ENCODE assay signal across 8 cellular contexts in the genomic region with DNA sequence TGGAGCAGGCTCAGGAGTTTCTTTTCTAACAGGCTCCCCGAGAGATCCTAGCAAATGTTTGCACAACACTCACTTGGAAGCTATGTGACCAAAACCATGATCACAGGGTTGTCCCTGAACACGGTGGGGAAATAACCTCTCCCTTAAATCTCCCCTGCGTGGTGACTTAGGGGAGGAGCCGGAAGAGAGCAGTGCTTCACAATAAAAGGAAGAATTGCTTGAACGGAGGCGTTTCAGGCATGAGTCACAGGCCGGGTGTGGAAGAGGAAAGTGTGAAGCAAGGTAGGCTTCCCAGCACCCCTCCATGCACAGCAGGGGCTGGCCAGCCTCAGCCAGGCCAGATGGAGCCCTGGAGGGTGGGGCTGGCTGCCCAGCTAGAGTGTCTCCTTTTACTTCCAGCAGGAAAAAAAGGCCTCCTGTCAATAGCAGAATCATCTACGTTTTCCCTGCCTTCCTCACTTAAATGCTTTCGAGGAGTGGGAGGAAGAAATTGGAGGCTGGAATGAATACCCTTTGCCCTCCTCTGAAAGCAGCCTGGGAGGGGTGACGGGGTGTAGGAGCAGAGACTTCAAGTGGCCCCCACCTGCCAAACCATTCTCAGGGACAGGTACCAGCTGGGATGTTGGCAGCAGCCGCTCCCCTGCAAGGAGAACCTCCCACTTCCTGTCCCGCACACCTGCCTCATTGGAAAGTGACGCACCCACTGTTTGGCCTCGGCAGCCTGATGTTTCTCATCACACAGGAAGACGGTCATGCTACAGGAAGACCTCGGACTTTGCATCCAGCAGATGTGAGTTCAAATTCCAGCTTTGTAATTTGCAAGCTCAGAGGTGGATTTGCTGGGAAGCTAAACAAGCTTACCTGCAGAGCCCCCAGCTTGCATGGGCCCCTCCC. TPM values are rescaled to one million over a fixed set of nuclear protein-coding genes. Genes with fewer than 3 reads are reported as not detected.
DNase-seq lines count a peak whose midpoint lies in the region; ATAC-seq and TF ChIP-seq lines count a peak whose summit lies in the region.

No MANE protein-coding gene starts in this region.

- H3K36me3 ChIP-seq in esophagus squamous epithelium (no peaks in the 10 kb centered on the region), thymus (ENCODE audit: control insufficient read depth, insufficient read depth) (no peaks in the 10 kb centered on the region)

- H3K4me1 ChIP-seq in esophagus squamous epithelium (peaks cover 8 to 19% (median 14%) of the 10 kb centered on the region in 3 donors), thymus (ENCODE audit: control insufficient read depth, insufficient read depth, low read length) (peaks cover 24% of the 10 kb centered on the region)

- H3K27ac ChIP-seq in esophagus squamous epithelium (peak overlapping the region; percentile 76 to 91 (median 85)), thymus (ENCODE audit: low read depth) (peak overlapping the region; percentile 91)

- peak; percentile 98 to 99 for DNase-seq in AML-193 (lab: John Stamatoyannopoulos, UW)
- peak; percentile 93 to 99 for DNase-seq in NOMO-1 (lab: John Stamatoyannopoulos, UW; ENCODE audit: unreplicated experiment in 2 of 2)
- DNase-seq in activated T-cell treated with anti-CD3 and anti-CD28 coated beads for 24 hours (ENCODE audit: low read depth): peak; percentile 83
- peak; percentile 33 for DNase-seq in esophagus squamous epithelium (lab: John Stamatoyannopoulos, UW)
- peak; percentile 58 for DNase-seq in omental fat pad (ENCODE audit: low spot score)

- peak in 2 of 4 donors; percentile 26 to 37 for TF ChIP-seq POLR2A in esophagus squamous epithelium (IDR thresholded peaks at IDR 0.05)

- 5 to 8% methylated on average over 11 to 14 of the region's 16 CpGs for WGBS in esophagus squamous epithelium, 2 donors
- WGBS in thymus: 15% methylated on average over 16 of the region's 16 CpGs

- TF ChIP-seq CTCF in esophagus squamous epithelium (IDR thresholded peaks at IDR 0.05): no peak
- no peak for TF ChIP-seq CTCF in omental fat pad (IDR thresholded peaks at IDR 0.05)

- H3K9me3 ChIP-seq in esophagus squamous epithelium: no peaks in the 10 kb centered on the region
- H3K9me3 ChIP-seq in thymus (ENCODE audit: control insufficient read depth): no peaks in the 10 kb centered on the region

- intact Hi-C loops in esophagus squamous epithelium (cut with DNase I): no loop called here

- peak overlapping the region in 2 of 4 donors; percentile 24 to 44 for H3K4me3 ChIP-seq in esophagus squamous epithelium
- peak overlapping the region; percentile 16 for H3K4me3 ChIP-seq in thymus (ENCODE audit: low read length)

- no peaks in the 10 kb centered on the region for H3K27me3 ChIP-seq in esophagus squamous epithelium
- H3K27me3 ChIP-seq in thymus (ENCODE audit: control insufficient read depth, insufficient read depth): no peaks in the 10 kb centered on the region

- ATAC-seq in GM19438 (IDR thresholded peaks at IDR 0.05; ENCODE audit: low read depth, unreplicated experiment): peak; percentile 66
- peak; percentile 81 for ATAC-seq in HG03565 (IDR thresholded peaks at IDR 0.05; ENCODE audit: unreplicated experiment)
- peak; percentile 98 for ATAC-seq in omental fat pad (ENCODE audit: low FRiP score)

RNA-seq across cellular contexts. Expression of a gene that starts 30.1 kb away (rescaled TPM):
- total RNA-seq in esophagus squamous epithelium: 10 to 100 TPM; 66.3 to 92.3 (median 83.4) TPM
- 10 to 100 TPM; 73.7 to 90.5 (median 87.6) TPM for total RNA-seq in omental fat pad
- 144 TPM for polyA plus RNA-seq in thymus

Comparison
In these comparisons a context has a peak if more than half of its experiments do, and no peak if none do; other contexts are left out.
1. DNase-seq: peak in every context shown above with its lines; median percentile 98 in AML-193; 96 in NOMO-1; 83 in activated T-cell treated with anti-CD3 and anti-CD28 coated beads for 24 hours; 58 in omental fat pad; 33 in esophagus squamous epithelium.